10 cellular contexts compared by ENCODE assay signal in the genomic region with DNA sequence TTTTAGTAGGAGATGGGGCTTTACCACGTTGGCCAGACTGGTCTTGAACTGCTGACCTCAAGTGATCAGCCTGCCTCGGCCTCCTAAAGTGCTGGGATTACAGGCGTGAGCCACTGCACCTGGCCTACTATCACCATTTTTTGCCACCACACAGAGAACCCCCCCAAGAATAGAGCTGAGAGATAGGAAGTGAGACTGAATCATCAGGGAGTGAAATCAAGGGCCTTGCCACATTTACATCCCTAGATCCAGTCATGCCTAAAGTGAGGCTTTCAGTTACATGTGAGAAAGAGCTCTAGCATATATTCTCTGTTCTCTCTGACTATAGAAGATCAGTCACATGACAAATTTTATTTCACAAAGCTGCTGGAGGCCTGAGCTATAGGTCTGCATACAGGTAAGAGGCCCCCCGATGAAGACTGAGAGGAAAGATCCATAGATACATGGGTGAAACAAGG. TPM values are rescaled to one million over a fixed set of nuclear protein-coding genes. Genes with fewer than 3 reads are reported as not detected.
DNase-seq lines count a peak whose midpoint lies in the region; ATAC-seq, FAIRE-seq and TF ChIP-seq lines count a peak whose summit lies in the region.
"Had no signal": no experiment of that assay in that cellular context is flagged by ENCODE, and none has a peak within 500 bp of the region (broad histone marks: within the 10 kb centered on the region; RNA-seq: fewer than 3 reads in every experiment).

No MANE protein-coding gene starts in this region.

- dilution Hi-C loops in keratinocyte (cut with MboI; ENCODE audit: extremely low pct_ligation_motif_present, low sequenced_read_pairs): no loop called here

- H3K4me2 ChIP-seq in GM23338 (no peak overlapping the region), keratinocyte (ENCODE audit: control insufficient read depth, extremely low read depth, insufficient read depth, low read depth, low read length) (no peak overlapping the region)

- H3K9me2 ChIP-seq in GM23338 (ENCODE audit: insufficient read depth): no peaks in the 10 kb centered on the region

- H3K27me3 Mint-ChIP-seq in activated CD4-positive, alpha-beta T cell treated with anti-CD3 and anti-CD28 coated beads for 36 hours: no peaks in the 10 kb centered on the region
- peaks cover 15% of the 10 kb centered on the region for H3K27me3 Mint-ChIP-seq in GM23338 (ENCODE audit: insufficient read depth, low read depth, poor library complexity)

- peak; percentile 14 for ATAC-seq in activated CD4-positive, alpha-beta T cell treated with anti-CD3 and anti-CD28 coated beads for 36 hours
- no peak for ATAC-seq in GM23338

- intact Hi-C loops in activated CD4-positive, alpha-beta T cell treated with anti-CD3 and anti-CD28 coated beads for 36 hours (cut with DNase I, micrococcal nuclease): no loop called here

- peak overlapping the region; percentile 51 for H3K4me3 Mint-ChIP-seq in activated CD4-positive, alpha-beta T cell treated with anti-CD3 and anti-CD28 coated beads for 36 hours
- H3K4me3 Mint-ChIP-seq in GM23338: no peak overlapping the region

- TF ChIP-seq CTCF in GM23338 (conservative IDR thresholded peaks at IDR 0.05; ENCODE audit: low read depth in 2 of 2) (no peak), keratinocyte (optimal IDR thresholded peaks at IDR 0.05 in 1 of 3, IDR thresholded peaks at IDR 0.05 in 1 of 3, conservative IDR thresholded peaks at IDR 0.05 in 1 of 3; ENCODE audit: extremely low read depth in 1 of 3, insufficient read depth in 2 of 3, low read length in 3 of 3) (no peak)

- peaks cover 77% of the 10 kb centered on the region for H3K4me1 Mint-ChIP-seq in activated CD4-positive, alpha-beta T cell treated with anti-CD3 and anti-CD28 coated beads for 36 hours
- H3K4me1 Mint-ChIP-seq in GM23338: peaks cover 38% of the 10 kb centered on the region

- no peak overlapping the region for H3K4me3 ChIP-seq in GM23338
- H3K4me3 ChIP-seq in keratinocyte (ENCODE audit: control insufficient read depth in 2 of 3, extremely low read depth in 1 of 3, insufficient read depth in 2 of 3, low read depth in 1 of 3, low read length in 3 of 3): no peak overlapping the region
- H3K4me3 ChIP-seq: lung had no signal

- peak; percentile 28 for DNase-seq in activated CD4-positive, alpha-beta T cell treated with anti-CD3 and anti-CD28 coated beads for 36 hours
- no peak for DNase-seq in activated CD4-positive, alpha-beta T cell treated with anti-CD3 and anti-CD28 coated beads, Interleukin-2, amount 50 U/mL, for 4 hours
- no peak for DNase-seq in GM23338 (ENCODE audit: low spot score)
- peak; percentile 60 for DNase-seq in M059J (ENCODE audit: low read depth)
- no peak for DNase-seq in keratinocyte (ENCODE audit: low read depth, low spot score)
- DNase-seq in stimulated activated CD4-positive, alpha-beta T cell treated with anti-CD3 and anti-CD28 coated beads, Interleukin-4, amount 100 ng/mL, for 4 hours: no peak
- no peak for DNase-seq in NOMO-1 (lab: John Stamatoyannopoulos, UW; ENCODE audit: unreplicated experiment in 2 of 2)
- DNase-seq in midbrain (lab: John Stamatoyannopoulos, UW): no peak
- DNase-seq: NCI-H2029 treated with DMSO at 0.1 percent for 48 hours had no signal

- no peaks in the 10 kb centered on the region for H3K9me3 Mint-ChIP-seq in activated CD4-positive, alpha-beta T cell treated with anti-CD3 and anti-CD28 coated beads for 36 hours (ENCODE audit: low read depth)
- no peaks in the 10 kb centered on the region for H3K9me3 Mint-ChIP-seq in GM23338

- H3K4me1 ChIP-seq in GM23338 (ENCODE audit: insufficient read depth): peaks cover 27% of the 10 kb centered on the region
- peaks cover 27% of the 10 kb centered on the region for H3K4me1 ChIP-seq in keratinocyte (ENCODE audit: control insufficient read depth, extremely low read depth, insufficient read depth, low read length)

- CTCF ChIA-PET in activated CD4-positive, alpha-beta T cell treated with anti-CD3 and anti-CD28 coated beads for 36 hours (lab: Charles Lee): interaction anchor here (0.7 to 5.1 kb wide), 11 partner anchors 14 to 383 kb away, joined by 3 to 54 read pairs (median 3); no protein-coding TSS in a partner anchor

- peak; percentile 39 for FAIRE-seq in keratinocyte (lab: Jason Lieb, UNC)

- H3K36me3 ChIP-seq in GM23338 (ENCODE audit: insufficient read depth) (no peaks in the 10 kb centered on the region), keratinocyte (ENCODE audit: control insufficient read depth in 2 of 2, extremely low read depth in 1 of 2, insufficient read depth in 2 of 2, low read length in 2 of 2) (no peaks in the 10 kb centered on the region)

- H3K27me3 ChIP-seq in GM23338 (ENCODE audit: insufficient read depth): no peaks in the 10 kb centered on the region
- no peaks in the 10 kb centered on the region for H3K27me3 ChIP-seq in keratinocyte (ENCODE audit: control insufficient read depth, extremely low read depth, insufficient read depth, low read length)

- POLR2A ChIA-PET in activated CD4-positive, alpha-beta T cell treated with anti-CD3 and anti-CD28 coated beads for 36 hours (lab: Charles Lee): interaction anchor here (0.6 to 1.4 kb wide), 6 partner anchors 18 to 62 kb away, joined by 3 to 10 read pairs (median 5); partner anchors contain the start of genes KCMF1 and TMSB10

- no peaks in the 10 kb centered on the region for H3K9me3 ChIP-seq in keratinocyte (ENCODE audit: control insufficient read depth, low read depth, low read length)

- H3K9ac ChIP-seq in keratinocyte (ENCODE audit: control insufficient read depth, extremely low read depth, insufficient read depth, low read length): no peak overlapping the region

- H3K27ac Mint-ChIP-seq in activated CD4-positive, alpha-beta T cell treated with anti-CD3 and anti-CD28 coated beads for 36 hours: peak overlapping the region; percentile 95
- H3K27ac Mint-ChIP-seq in GM23338: peak overlapping the region; percentile 48; the same call in 1 of the 2 replicates

- peaks cover 14% of the 10 kb centered on the region for H3K36me3 Mint-ChIP-seq in activated CD4-positive, alpha-beta T cell treated with anti-CD3 and anti-CD28 coated beads for 36 hours (ENCODE audit: low read depth)
- no peaks in the 10 kb centered on the region for H3K36me3 Mint-ChIP-seq in GM23338 (ENCODE audit: low read depth)

- no peak overlapping the region for H3K27ac ChIP-seq in GM23338 (ENCODE audit: low read depth)
- peak overlapping the region; percentile 22 for H3K27ac ChIP-seq in keratinocyte (ENCODE audit: control insufficient read depth, insufficient read depth, low read length)

- H3F3A ChIP-seq in GM23338 (replicated peaks; ENCODE audit: low read depth): 0 out of 2 replicates have a peak, but pooled peaks cover 3% of the 10 kb centered on the region

- H4K20me1 ChIP-seq in GM23338 (replicated peaks; ENCODE audit: insufficient read depth) (no peaks in the 10 kb centered on the region; the same call in 1 of the 2 replicates), keratinocyte (ENCODE audit: control insufficient read depth, extremely low read depth, insufficient read depth, low read length) (no peaks in the 10 kb centered on the region)

- H3K79me2 ChIP-seq in GM23338 (replicated peaks; ENCODE audit: insufficient read depth) (no peaks in the 10 kb centered on the region), keratinocyte (ENCODE audit: control insufficient read depth, insufficient read depth, low read length) (no peaks in the 10 kb centered on the region)

- no peak overlapping the region for H2AFZ ChIP-seq in GM23338
- H2AFZ ChIP-seq in keratinocyte (ENCODE audit: control insufficient read depth, low read length): peak overlapping the region; percentile 20

- H3K9me1 ChIP-seq in keratinocyte (ENCODE audit: control insufficient read depth, extremely low read depth, insufficient read depth, low read length): no peaks in the 10 kb centered on the region

TF ChIP-seq in GM23338, 12 proteins besides CTCF, POLR2A, EP300 and RAD21 (continues in another document):
- TF ChIP-seq NANOG (IDR thresholded peaks at IDR 0.05; ENCODE audit: borderline replicate concordance) (no peak), EZH2 (IDR thresholded peaks at IDR 0.05; ENCODE audit: low read depth, unreplicated experiment) (no peak)

RNA-seq across cellular contexts. Expression of gene KCMF1, which starts 28.0 kb away (rescaled TPM):
- total RNA-seq in activated CD4-positive, alpha-beta T cell treated with anti-CD3 and anti-CD28 coated beads for 36 hours: 10 to 100 TPM; 78.1 to 98.5 TPM
- total RNA-seq in GM23338 (2014; rRNA removed; shearing (Covaris generic)): 120 and 129 TPM in 2 replicates
- polyA plus RNA-seq in GM23338 (2016; fragmentation: Nextera tagmentation; extraction: Ambion mirVana) (29.3 and 39.4 TPM in 2 replicates), keratinocyte (75.9 to 111 TPM (median 95.1 TPM) in 3 replicates)
- total RNA-seq in M059J (2014; rRNA removed; shearing (Covaris generic)): 52.7 and 81.2 TPM in 2 replicates
- polyA plus RNA-seq in keratinocyte (2011; ENCODE audit: low read depth): 45.0 TPM
- polyA plus RNA-seq in keratinocyte (2011; cell fraction: cytosol; rRNA removed): 70.6 and 146 TPM in 2 replicates
- polyA plus RNA-seq in keratinocyte (2011; cell fraction: nucleus; rRNA removed): 45.6 and 50.4 TPM in 2 replicates
- polyA plus RNA-seq in keratinocyte (2012; ENCODE audit: low replicate concordance): 60.5 and 86.0 TPM in 2 replicates
- 37.2 to 92.6 TPM (median 66.0 TPM) in 3 replicates for polyA minus RNA-seq in keratinocyte
- 33.4 TPM for polyA minus RNA-seq in keratinocyte (2011; cell fraction: cytosol; rRNA and poly(A)+ RNA removed)
- 11.4 and 38.1 TPM in 2 replicates for polyA minus RNA-seq in keratinocyte (2011; cell fraction: nucleus; rRNA and poly(A)+ RNA removed)

RNA-seq across cellular contexts. Expression of gene TMSB10, which starts 37.5 kb away (rescaled TPM):
- total RNA-seq in activated CD4-positive, alpha-beta T cell treated with anti-CD3 and anti-CD28 coated beads for 36 hours: 1,000 to 10,000 TPM; 2,345 to 2,742 TPM
- total RNA-seq in GM23338 (2014; rRNA removed; shearing (Covaris generic)): 834 and 976 TPM in 2 replicates
- polyA plus RNA-seq in GM23338 (2016; fragmentation: Nextera tagmentation; extraction: Ambion mirVana) (2,942 and 3,166 TPM in 2 replicates), keratinocyte (1,787 to 7,245 TPM (median 3,595 TPM) in 3 replicates)
- 7,017 and 9,457 TPM in 2 replicates for total RNA-seq in M059J (2014; rRNA removed; shearing (Covaris generic))
- 8,538 TPM for polyA plus RNA-seq in keratinocyte (2011; ENCODE audit: low read depth)
- 6,963 and 8,951 TPM in 2 replicates for polyA plus RNA-seq in keratinocyte (2011; cell fraction: cytosol; rRNA removed)
- 1,538 and 1,768 TPM in 2 replicates for polyA plus RNA-seq in keratinocyte (2011; cell fraction: nucleus; rRNA removed)
- 4,557 and 7,467 TPM in 2 replicates for polyA plus RNA-seq in keratinocyte (2012; ENCODE audit: low replicate concordance)
- 679 to 919 TPM (median 685 TPM) in 3 replicates for polyA minus RNA-seq in keratinocyte
- 925 TPM for polyA minus RNA-seq in keratinocyte (2011; cell fraction: cytosol; rRNA and poly(A)+ RNA removed)
- 83.9 and 127 TPM in 2 replicates for polyA minus RNA-seq in keratinocyte (2011; cell fraction: nucleus; rRNA and poly(A)+ RNA removed)

Comparison
In these comparisons a context has a peak if more than half of its experiments do, and no peak if none do; other contexts are left out.
1. DNase-seq: peak in activated CD4-positive, alpha-beta T cell treated with anti-CD3 and anti-CD28 coated beads for 36 hours (single experiment) and M059J (single experiment); none in activated CD4-positive, alpha-beta T cell treated with anti-CD3 and anti-CD28 coated beads, Interleukin-2, amount 50 U/mL, for 4 hours (0 of 2), GM23338 (single experiment), keratinocyte (single experiment), stimulated activated CD4-positive, alpha-beta T cell treated with anti-CD3 and anti-CD28 coated beads, Interleukin-4, amount 100 ng/mL, for 4 hours (0 of 2), NOMO-1 (0 of 2) and midbrain (single experiment).